In the genomic region with DNA sequence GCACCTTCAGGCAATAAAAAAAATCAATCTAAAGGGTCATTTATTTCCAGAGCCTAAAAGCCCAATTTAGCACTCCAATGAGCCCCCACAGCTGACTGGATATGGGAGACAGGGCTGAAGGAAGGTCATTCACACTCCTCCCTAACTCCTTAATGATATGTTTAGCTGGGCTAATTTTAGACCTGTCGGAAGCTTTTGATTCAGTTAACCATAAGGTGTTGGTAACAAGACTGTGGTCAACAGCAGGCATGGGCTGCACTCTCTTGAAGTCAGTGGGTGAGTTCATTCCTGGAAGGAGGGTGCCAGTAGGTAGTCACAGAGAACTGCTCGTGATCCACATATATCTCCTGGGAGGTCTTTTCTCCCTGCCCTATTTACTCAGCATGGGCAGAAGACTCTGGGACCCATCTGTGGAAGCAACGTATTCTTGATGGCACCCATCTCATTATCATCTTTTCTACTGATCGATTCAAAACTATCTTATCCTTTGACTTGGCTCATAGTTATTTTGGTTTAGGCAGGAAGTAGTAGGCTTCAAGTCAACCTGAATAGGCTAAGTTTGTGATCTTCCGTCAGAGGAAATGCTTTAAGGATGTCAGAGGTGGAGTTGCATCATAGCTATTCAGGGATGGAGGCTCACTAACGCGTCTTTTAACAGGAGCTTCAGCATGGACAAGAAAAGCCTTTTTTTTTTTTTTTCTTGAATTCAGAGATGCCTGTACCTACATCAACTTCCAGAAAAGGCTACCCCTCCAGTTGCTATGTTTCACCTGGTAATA, we compare ENCODE assay signal across 22 cellular contexts.
DNase-seq lines count a peak whose midpoint lies in the region; ATAC-seq and TF ChIP-seq lines count a peak whose summit lies in the region.
"Had no signal": no experiment of that assay in that cellular context is flagged by ENCODE, and none has a peak within 500 bp of the region (broad histone marks: within the 10 kb centered on the region; RNA-seq: fewer than 3 reads in every experiment).

No MANE protein-coding gene starts in this region.

- H3K27ac ChIP-seq in dorsolateral prefrontal cortex (peak overlapping the region in 44 of 59 donors; percentile 3 to 96 (median 72)), temporal lobe (ENCODE audit: low read depth, low read length) (peak overlapping the region; percentile 52)
- H3K27ac ChIP-seq: BLaER1 had no signal

- H3K4me3 ChIP-seq in dorsolateral prefrontal cortex, result no peak overlapping the region
- H3K4me3 ChIP-seq: BLaER1 had no signal

- intact Hi-C loops in Right ventricle myocardium inferior (cut with DNase I) (no loop called here), cardiac septum (cut with DNase I) (loop anchor here (5.0 kb wide), 1 partner anchor 66 kb away; no protein-coding TSS in a partner anchor), dorsolateral prefrontal cortex (cut with DNase I) (no loop called here), left ventricle myocardium superior (cut with micrococcal nuclease) (no loop called here)

- DNase-seq in Right ventricle myocardium inferior (ENCODE audit: missing footprints) (no peak), cardiac septum (ENCODE audit: low spot score) (no peak), dorsolateral prefrontal cortex (no peak), left ventricle myocardium superior (no peak), NCI-H2171 treated with DMSO at 0.1 percent for 48 hours (lab: John Stamatoyannopoulos, UW) (no peak)
- DNase-seq: Calu3; CD8-positive, alpha-beta T cell; DMS79; H7; HFFc6; IMR-90; Karpas-422; NCI-H1092; NCI-H1436 treated with DMSO at 0.1 percent for 48 hours; NCI-H2029; NCI-H446 treated with DMSO at 0.1 percent for 48 hours; OCI-M1; SHP77 treated with DMSO at 0.1 percent for 48 hours; SK-N-SH had no signal

- no peaks in the 10 kb centered on the region for H3K27me3 ChIP-seq in dorsolateral prefrontal cortex
- H3K27me3 ChIP-seq: BLaER1 had no signal

- ATAC-seq in Right ventricle myocardium inferior, result peak; percentile 65
- peak; percentile 86 for ATAC-seq in left ventricle myocardium superior
- ATAC-seq in HG02884 (IDR thresholded peaks at IDR 0.05; ENCODE audit: unreplicated experiment), result no peak
- ATAC-seq: CD8-positive, alpha-beta T cell had no signal

- no peak for TF ChIP-seq CTCF in dorsolateral prefrontal cortex (IDR thresholded peaks at IDR 0.05 in 54 of 56, conservative IDR thresholded peaks at IDR 0.05 in 2 of 56; ENCODE audit: low read depth in 1 of 56, partially characterized antibody in 56 of 56)
